21 cellular contexts compared by ENCODE assay signal in the genomic region with DNA sequence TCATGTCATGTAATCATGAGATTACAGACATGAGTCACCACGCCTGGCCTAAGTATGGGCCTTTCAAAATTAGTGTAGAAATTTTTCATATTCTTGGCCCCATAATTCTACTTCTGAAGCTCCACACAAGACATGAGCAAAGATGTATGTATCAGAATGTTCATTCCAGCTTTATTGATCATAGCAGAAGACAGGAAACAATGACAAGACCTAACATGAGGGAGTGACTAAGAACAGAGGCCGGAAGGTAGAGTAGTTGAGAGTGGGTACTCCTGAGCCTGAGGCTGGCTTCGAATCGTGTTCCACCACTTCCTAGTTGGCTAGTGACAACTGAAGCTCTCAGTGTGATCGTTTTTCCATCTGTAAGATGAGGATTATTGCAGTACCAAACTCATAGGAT.
DNase-seq lines count a peak whose midpoint lies in the region; ATAC-seq, FAIRE-seq and TF ChIP-seq lines count a peak whose summit lies in the region.
"Had no signal": no experiment of that assay in that cellular context is flagged by ENCODE, and none has a peak within 500 bp of the region (broad histone marks: within the 10 kb centered on the region; RNA-seq: fewer than 3 reads in every experiment).

No MANE protein-coding gene starts in this region.

- H4K20me1 ChIP-seq in mammary epithelial cell (ENCODE audit: insufficient read depth, low read length): no peaks in the 10 kb centered on the region

- TF ChIP-seq CTCF in A549 (IDR thresholded peaks at IDR 0.05): no peak
- TF ChIP-seq CTCF in mammary epithelial cell (conservative IDR thresholded peaks at IDR 0.05 in 1 of 2, IDR thresholded peaks at IDR 0.05 in 1 of 2; ENCODE audit: extremely low read depth in 1 of 2, insufficient read depth in 1 of 2, low read depth in 1 of 2, low read length in 2 of 2): no peak
- no peak for TF ChIP-seq CTCF in heart left ventricle (IDR thresholded peaks at IDR 0.05)

- POLR2A ChIA-PET in A549 (lab: Yijun Ruan, JAX): no interaction called here

- no peak for TF ChIP-seq RAD21 in A549 (conservative IDR thresholded peaks at IDR 0.05 in 1 of 2, IDR thresholded peaks at IDR 0.05 in 1 of 2)

- no peaks in the 10 kb centered on the region for H3K36me3 ChIP-seq in mammary epithelial cell (ENCODE audit: insufficient read depth, low read length)
- H3K36me3 ChIP-seq in heart left ventricle: peaks cover 0 to 12% (median 0%) of the 10 kb centered on the region in 9 donors
- H3K36me3 ChIP-seq: SJSA1 had no signal

- in situ Hi-C loops in mammary epithelial cell (cut with MboI; ENCODE audit: low sequenced_read_pairs in 2 of 2): no loop called here

- no peak for TF ChIP-seq EP300 in A549 (IDR thresholded peaks at IDR 0.05)

- no peak overlapping the region for H3K4me2 ChIP-seq in A549
- peak overlapping the region; percentile 25 for H3K4me2 ChIP-seq in mammary epithelial cell (ENCODE audit: insufficient read depth, low read depth, low read length)

- H3K27ac ChIP-seq in A549: no peak overlapping the region
- H3K27ac ChIP-seq in mammary epithelial cell (ENCODE audit: insufficient read depth, low read depth, low read length): peak overlapping the region; percentile 70
- H3K27ac ChIP-seq in heart left ventricle: no peak overlapping the region
- H3K27ac ChIP-seq: SJSA1 had no signal

- H2AFZ ChIP-seq in mammary epithelial cell (ENCODE audit: low read depth, low read length): peak overlapping the region; percentile 7

- no peak overlapping the region for H3K4me3 ChIP-seq in A549
- H3K4me3 ChIP-seq in mammary epithelial cell (replicated peaks in 1 of 3; ENCODE audit: insufficient read depth in 1 of 3, low read depth in 2 of 3, low read length in 3 of 3): no peak overlapping the region
- H3K4me3 ChIP-seq in heart left ventricle: no peak overlapping the region
- H3K4me3 ChIP-seq: SJSA1 had no signal

- intact Hi-C loops in mammary epithelial cell (cut with micrococcal nuclease) (no loop called here), heart left ventricle (cut with DNase I) (no loop called here)

- no peaks in the 10 kb centered on the region for H3K4me1 ChIP-seq in A549
- peaks cover 15% of the 10 kb centered on the region for H3K4me1 ChIP-seq in mammary epithelial cell (ENCODE audit: insufficient read depth, low read length)
- peaks cover 0 to 8% (median 0%) of the 10 kb centered on the region in 12 donors for H3K4me1 ChIP-seq in heart left ventricle
- H3K4me1 ChIP-seq: SJSA1 had no signal

- no peak overlapping the region for H3K9ac ChIP-seq in mammary epithelial cell (ENCODE audit: insufficient read depth, low read length)

- BruUV-seq in mammary epithelial cell (replicated peaks; lab: Mats Ljungman, UMichigan): no TSS peak

- CTCF ChIA-PET in A549 (lab: Yijun Ruan, JAX): interaction anchor here (0.6 to 2.4 kb wide), 9 partner anchors 9 to 153 kb away, joined by 3 to 20 read pairs (median 3); no protein-coding TSS in a partner anchor
- CTCF ChIA-PET in mammary epithelial cell (lab: Charles Lee; ENCODE audit: low non-redundant PET): no interaction called here

- H3K27me3 ChIP-seq in mammary epithelial cell (ENCODE audit: insufficient read depth, low read length) (no peaks in the 10 kb centered on the region), heart left ventricle (no peaks in the 10 kb centered on the region)
- H3K27me3 ChIP-seq: BE2C, SJSA1 had no signal

- H3K9me3 ChIP-seq in A549 (no peaks in the 10 kb centered on the region), mammary epithelial cell (replicated peaks; ENCODE audit: insufficient read depth, low read length) (no peaks in the 10 kb centered on the region), heart left ventricle (no peaks in the 10 kb centered on the region)
- H3K9me3 ChIP-seq: SJSA1 had no signal

- no peak for TF ChIP-seq POLR2A in A549 (IDR thresholded peaks at IDR 0.05; ENCODE audit: low read length)
- no peak for TF ChIP-seq POLR2A in heart left ventricle (IDR thresholded peaks at IDR 0.05)

- FAIRE-seq in A549 (lab: Jason Lieb, UNC): no peak

- no peaks in the 10 kb centered on the region for H3K79me2 ChIP-seq in mammary epithelial cell (ENCODE audit: insufficient read depth, low read length)

- 81% methylated on average over 5 of the region's 5 CpGs for whole genome bisulfite sequencing in A549 (ENCODE audit: missing lambda C conversion rate)
- 2% methylated on average over 5 of the region's 5 CpGs for WGBS in mammary epithelial cell (ENCODE audit: low coverage, missing lambda C conversion rate)
- WGBS in heart left ventricle, 4 donors: 80 to 86% (median 81%) methylated on average over 5 of the region's 5 CpGs

- DNase-seq in A549 (ENCODE audit: low read depth in 1 of 2, low spot score in 1 of 2) (no peak), HS-5 (ENCODE audit: low read depth) (peak; percentile 22), mammary epithelial cell (peak; percentile 88), GOT3 (lab: John Stamatoyannopoulos, UW) (no peak), heart left ventricle (no peak), germinal center (ENCODE audit: low spot score) (no peak)
- DNase-seq: BE2C; CD4-positive, CD25-positive, alpha-beta regulatory T cell; DMS79; H9; HFFc6; KG1; NCI-H1092 treated with DMSO at 0.1 percent for 48 hours; NCI-H1436 treated with DMSO at 0.1 percent for 48 hours; NCI-H2029; NCI-H2227 treated with DMSO at 0.1 percent for 48 hours; NCI-H510A; NK-92 treated with Interleukin-12 subunit alpha and Interleukin-12 subunit beta, amount 100 ng/mL, for 24 hours had no signal

- dilution Hi-C loops in mammary epithelial cell (cut with HindIII; ENCODE audit: low sequenced_read_pairs): no loop called here

- ATAC-seq in A549 (no peak), esophagus mucosa (peak; percentile 62), heart left ventricle (no peak)
- ATAC-seq: Right ventricle myocardium inferior had no signal

TF ChIP-seq in A549, 52 proteins besides CTCF, POLR2A, EP300 and RAD21:
- TF ChIP-seq KDM5A (IDR thresholded peaks at IDR 0.05): no peak
- TF ChIP-seq FOSB (CRISPR knock-in tag; IDR thresholded peaks at IDR 0.05): no peak
- no peak for TF ChIP-seq FOSL2 (IDR thresholded peaks at IDR 0.05)
- TF ChIP-seq FOSL2 (CRISPR knock-in tag; IDR thresholded peaks at IDR 0.05): peak; percentile 34; the same call in 1 of the 2 replicates

Comparison
In these comparisons a context has a peak if more than half of its experiments do, and no peak if none do; other contexts are left out.
1. DNase-seq: peak in HS-5 (single experiment) and mammary epithelial cell (single experiment); none in A549 (0 of 2), GOT3 (single experiment), heart left ventricle (0 of 5) and germinal center (single experiment).